14 cellular contexts compared by ENCODE assay signal in genomic region chr2:70471129-70471528, GRCh38.
A peak's percentile ranks its signal among the peaks of the same experiment; 100 is the strongest.
DNase-seq lines count a peak whose midpoint lies in the region; ATAC-seq and TF ChIP-seq lines count a peak whose summit lies in the region.
"Had no signal": no experiment of that assay in that cellular context is flagged by ENCODE, and none has a peak within 500 bp of the region (broad histone marks: within the 10 kb centered on the region; RNA-seq: fewer than 3 reads in every experiment).

No MANE protein-coding gene starts in this region.

- H3K9me3 ChIP-seq in lung (ENCODE audit: control insufficient read depth in 2 of 2, insufficient read depth in 1 of 2, low read length in 1 of 2): peaks cover 0 to 2% of the 10 kb centered on the region in 2 donors
- H3K9me3 ChIP-seq: esophagus squamous epithelium, MG63, neutrophil, SJCRH30 had no signal

- H3K36me3 ChIP-seq in lung (ENCODE audit: control insufficient read depth in 2 of 2, insufficient read depth in 2 of 2, low read length in 2 of 2): no peaks in the 10 kb centered on the region
- H3K36me3 ChIP-seq: esophagus squamous epithelium, MG63, neutrophil, SJCRH30 had no signal

- H3K4me3 ChIP-seq in HL-60 (replicated peaks; ENCODE audit: insufficient read depth, low read length): no peak overlapping the region
- H3K4me3 ChIP-seq in lung: no peak overlapping the region
- H3K4me3 ChIP-seq: esophagus squamous epithelium, MG63, SJCRH30 had no signal

- DNase-seq in Ammon's horn (ENCODE audit: low spot score) (peak; percentile 34), HL-60 (ENCODE audit: low read depth in 1 of 2, low spot score in 1 of 2) (peak; percentile 56 to 65), ecto neural progenitor cell (ENCODE audit: low spot score) (peak; percentile 25), lung (ENCODE audit: low spot score) (no peak), OCI-M2 (lab: John Stamatoyannopoulos, UW; ENCODE audit: unreplicated experiment) (no peak), NCI-H510A (lab: John Stamatoyannopoulos, UW) (no peak), NCI-H2081 treated with DMSO at 0.1 percent for 48 hours (lab: John Stamatoyannopoulos, UW) (no peak)
- DNase-seq: esophagus squamous epithelium; MG63; NCI-H1694 treated with DMSO at 0.1 percent for 48 hours; SJCRH30; stimulated activated naive CD8-positive, alpha-beta T cell treated with anti-CD3 and anti-CD28 coated beads, Interleukin-15, amount 100 ng/mL, for 72 hours had no signal

- TF ChIP-seq CTCF in HL-60 (IDR thresholded peaks at IDR 0.05; ENCODE audit: insufficient read depth, low read length) (no peak), lung (IDR thresholded peaks at IDR 0.05; ENCODE audit: control extremely low read depth, extremely low read depth) (no peak)

- H3K27me3 ChIP-seq in HL-60 (ENCODE audit: insufficient read depth, poor library complexity, severe bottlenecking) (no peaks in the 10 kb centered on the region), lung (ENCODE audit: control insufficient read depth, insufficient read depth) (no peaks in the 10 kb centered on the region)
- H3K27me3 ChIP-seq: esophagus squamous epithelium, MG63, SJCRH30 had no signal

- peaks cover 0 to 4% of the 10 kb centered on the region in 2 donors for H3K4me1 ChIP-seq in lung (ENCODE audit: control insufficient read depth in 2 of 2, insufficient read depth in 2 of 2, low read length in 2 of 2)
- H3K4me1 ChIP-seq: SJCRH30 had no signal

- H3K27ac ChIP-seq in HL-60 (replicated peaks) (peak overlapping the region; percentile 16; the same call in 1 of the 2 replicates), lung (ENCODE audit: low read depth in 1 of 2, low read length in 1 of 2) (no peak overlapping the region)
- H3K27ac ChIP-seq: esophagus squamous epithelium, neutrophil, SJCRH30 had no signal

- ATAC-seq in lung (ENCODE audit: insufficient read depth, low FRiP score) (peak; percentile 41), GM21786 (IDR thresholded peaks at IDR 0.05; ENCODE audit: unreplicated experiment) (no peak)
- ATAC-seq: stimulated activated naive CD8-positive, alpha-beta T cell treated with anti-CD3 and anti-CD28 coated beads, Interleukin-15, amount 100 ng/mL, for 72 hours had no signal

- WGBS in lung, 2 donors: 58 to 70% methylated on average over 7 of the region's 7 CpGs

Comparison
In these comparisons a context has a peak if more than half of its experiments do, and no peak if none do; other contexts are left out.
1. DNase-seq: peak in Ammon's horn (single experiment), HL-60 (2 of 2) and ecto neural progenitor cell (single experiment); none in lung (single experiment), OCI-M2 (single experiment), NCI-H510A (single experiment) and NCI-H2081 treated with DMSO at 0.1 percent for 48 hours (single experiment).